Comparison of ENCODE assay signal across 13 cellular contexts in genomic region chr1:186799689-186800054, GRCh38. TPM values are rescaled to one million over a fixed set of nuclear protein-coding genes. Genes with fewer than 3 reads are reported as not detected.
DNase-seq lines count a peak whose midpoint lies in the region; ATAC-seq and TF ChIP-seq lines count a peak whose summit lies in the region.
"Had no signal": no experiment of that assay in that cellular context is flagged by ENCODE, and none has a peak within 500 bp of the region (broad histone marks: within the 10 kb centered on the region; RNA-seq: fewer than 3 reads in every experiment).

No MANE protein-coding gene starts in this region.

- intact Hi-C loops in PC-9 (cut with micrococcal nuclease; ENCODE audit: unreplicated experiment), result no loop called here
- intact Hi-C loops in right lobe of liver (cut with DNase I), result no loop called here
- intact Hi-C loops in upper lobe of right lung (cut with DNase I), result no loop called here

- no peak for TF ChIP-seq POLR2A in right lobe of liver (IDR thresholded peaks at IDR 0.05)

- BruUV-seq in PC-9 (replicated peaks; lab: Mats Ljungman, UMichigan), result no TSS peak

- no peaks in the 10 kb centered on the region for H3F3A ChIP-seq in PC-9 (ENCODE audit: insufficient read depth, low read depth)

- H3K27ac ChIP-seq in PC-9 (no peak overlapping the region), right lobe of liver (no peak overlapping the region), upper lobe of right lung (no peak overlapping the region)
- H3K27ac ChIP-seq: C4-2B, gastroesophageal sphincter had no signal

- H3K4me3 ChIP-seq in PC-9 (no peak overlapping the region), right lobe of liver (no peak overlapping the region), upper lobe of right lung (no peak overlapping the region)
- H3K4me3 ChIP-seq: gastroesophageal sphincter had no signal

- no peaks in the 10 kb centered on the region for H4K20me1 ChIP-seq in PC-9 (ENCODE audit: insufficient read depth)

- no peaks in the 10 kb centered on the region for H3K36me3 ChIP-seq in PC-9 (ENCODE audit: low read depth)
- H3K36me3 ChIP-seq in right lobe of liver, result no peaks in the 10 kb centered on the region
- H3K36me3 ChIP-seq in upper lobe of right lung, result no peaks in the 10 kb centered on the region
- H3K36me3 ChIP-seq: gastroesophageal sphincter had no signal

- no peaks in the 10 kb centered on the region for H3K79me2 ChIP-seq in PC-9 (ENCODE audit: low read depth)

- ATAC-seq in GM18520 (IDR thresholded peaks at IDR 0.05; ENCODE audit: unreplicated experiment) (peak; percentile 88), GM21367 (IDR thresholded peaks at IDR 0.05; ENCODE audit: unreplicated experiment) (peak; percentile 96), HG02938 (IDR thresholded peaks at IDR 0.05; ENCODE audit: unreplicated experiment) (peak; percentile 96), HG03521 (IDR thresholded peaks at IDR 0.05; ENCODE audit: unreplicated experiment) (peak; percentile 95), right lobe of liver (no peak), upper lobe of right lung (no peak)
- ATAC-seq: gastroesophageal sphincter, left cardiac atrium had no signal

- H2AFZ ChIP-seq in PC-9, result no peak overlapping the region

- no peaks in the 10 kb centered on the region for H3K9me2 ChIP-seq in PC-9 (ENCODE audit: insufficient read depth)

- H3K9me3 ChIP-seq in PC-9 (ENCODE audit: insufficient read depth, low read depth) (no peaks in the 10 kb centered on the region), right lobe of liver (no peaks in the 10 kb centered on the region), upper lobe of right lung (no peaks in the 10 kb centered on the region)
- H3K9me3 ChIP-seq: gastroesophageal sphincter had no signal

- H3K4me2 ChIP-seq in PC-9, result no peak overlapping the region

- no peaks in the 10 kb centered on the region for H3K27me3 ChIP-seq in PC-9 (ENCODE audit: insufficient read depth, low read depth)
- H3K27me3 ChIP-seq in right lobe of liver, result no peaks in the 10 kb centered on the region
- H3K27me3 ChIP-seq in upper lobe of right lung, result no peaks in the 10 kb centered on the region
- H3K27me3 ChIP-seq: gastroesophageal sphincter had no signal

- POLR2A ChIA-PET in PC-9 (lab: Charles Lee; ENCODE audit: unreplicated experiment), result no interaction called here

- H3K4me1 ChIP-seq in PC-9 (replicated peaks; ENCODE audit: insufficient read depth) (no peaks in the 10 kb centered on the region), right lobe of liver (no peaks in the 10 kb centered on the region), upper lobe of right lung (no peaks in the 10 kb centered on the region)
- H3K4me1 ChIP-seq: gastroesophageal sphincter had no signal

- DNase-seq in PC-9, result no peak
- DNase-seq in right lobe of liver, result no peak
- DNase-seq in H4 (ENCODE audit: low spot score), result no peak
- DNase-seq in upper lobe of right lung, result no peak
- DNase-seq: amniotic stem cell, left cardiac atrium, NCI-H345 had no signal

- CTCF ChIA-PET in PC-9 (lab: Charles Lee), result no interaction called here

- TF ChIP-seq CTCF in PC-9 (conservative IDR thresholded peaks at IDR 0.05) (no peak), right lobe of liver (IDR thresholded peaks at IDR 0.05) (no peak), upper lobe of right lung (IDR thresholded peaks at IDR 0.05) (no peak)

RNA-seq across cellular contexts. Expression of gene PLA2G4A, which starts 29.1 kb away (rescaled TPM):
- total RNA-seq in PC-9 (2021) (2.0 and 3.3 TPM in 2 replicates), right lobe of liver (1 to 10 TPM in 3 of 6 experiments, under 1 TPM in 3; 0.12 to 1.7 (median 0.98) TPM), upper lobe of right lung (10.7 TPM)
- 17.7 and 24.2 TPM in 2 replicates for total RNA-seq in H4 (2014; rRNA removed; shearing (Covaris generic))

Comparison
In these comparisons a context has a peak if more than half of its experiments do, and no peak if none do; other contexts are left out.
1. ATAC-seq: peak in GM18520 (single experiment), GM21367 (single experiment), HG02938 (single experiment) and HG03521 (single experiment); none in right lobe of liver (0 of 4) and upper lobe of right lung (single experiment).